10 cellular contexts compared by ENCODE assay signal in genomic region chr3:130916507-130917167, GRCh38. TPM values are rescaled to one million over a fixed set of nuclear protein-coding genes. Genes with fewer than 3 reads are reported as not detected.
DNase-seq lines count a peak whose midpoint lies in the region; ATAC-seq and TF ChIP-seq lines count a peak whose summit lies in the region.
"Had no signal": no experiment of that assay in that cellular context is flagged by ENCODE, and none has a peak within 500 bp of the region (broad histone marks: within the 10 kb centered on the region; RNA-seq: fewer than 3 reads in every experiment).

No MANE protein-coding gene starts in this region.

- H3K27ac ChIP-seq in BLaER1 treated with 17β-estradiol and CSF1 and Interleukin-3, amounts not matched to agents 10 nM and 100 nM = peak overlapping the region in 2 of 11 experiments; percentile 1 to 20; a peak in 1 of 22 replicates
- H3K27ac ChIP-seq in Karpas-422 (ENCODE audit: low read length) (peak overlapping the region; percentile 97), tibial nerve (no peak overlapping the region), testis (no peak overlapping the region)

- 70 to 80% methylated on average over 4 of the region's 4 CpGs for WGBS in tibial nerve, 2 donors
- WGBS in testis, 2 donors = 87 to 88% methylated on average over 4 of the region's 4 CpGs

- H4K20me1 ChIP-seq in BLaER1 treated with 17β-estradiol and CSF1 and Interleukin-3, amounts not matched to agents 10 nM and 100 nM = peaks cover 0 to 35% (median 12%) of the 10 kb centered on the region in 11 experiments; a peak in 11 of 22 replicates
- no peaks in the 10 kb centered on the region for H4K20me1 ChIP-seq in Karpas-422 (ENCODE audit: insufficient read depth, low read depth, low read length)

- ATAC-seq in GM18909 (IDR thresholded peaks at IDR 0.05; ENCODE audit: poor library complexity, unreplicated experiment) = peak; percentile 81
- ATAC-seq in HG02642 (IDR thresholded peaks at IDR 0.05; ENCODE audit: poor library complexity, unreplicated experiment) = peak; percentile 61
- ATAC-seq: stimulated activated naive CD8-positive, alpha-beta T cell treated with anti-CD3 and anti-CD28 coated beads, Interleukin-15, Interleukin-2, amounts not matched to agents 100 U/mL and 50 U/mL, for 24 hours had no signal

- TF ChIP-seq CTCF in tibial nerve (IDR thresholded peaks at IDR 0.05) = no peak
- no peak for TF ChIP-seq CTCF in testis (IDR thresholded peaks at IDR 0.05)

- H3K9ac ChIP-seq in BLaER1 treated with 17β-estradiol and CSF1 and Interleukin-3, amounts not matched to agents 10 nM and 100 nM = no peak overlapping the region
- peak overlapping the region; percentile 61 for H3K9ac ChIP-seq in Karpas-422 (ENCODE audit: low read length)

- H2AFZ ChIP-seq in Karpas-422 (ENCODE audit: low read length) = no peak overlapping the region

- peaks cover 36 to 48% (median 39%) of the 10 kb centered on the region in 11 experiments for H3K9me3 ChIP-seq in BLaER1 treated with 17β-estradiol and CSF1 and Interleukin-3, amounts not matched to agents 10 nM and 100 nM (replicated peaks in 1 of 11)
- H3K9me3 ChIP-seq in Karpas-422 (ENCODE audit: low read length) (no peaks in the 10 kb centered on the region), tibial nerve (peaks cover 0 to 19% (median 0%) of the 10 kb centered on the region in 4 donors), testis (no peaks in the 10 kb centered on the region)

- no peak overlapping the region for H3K4me3 ChIP-seq in BLaER1 treated with 17β-estradiol and CSF1 and Interleukin-3, amounts not matched to agents 10 nM and 100 nM
- H3K4me3 ChIP-seq in Karpas-422 (ENCODE audit: low read length) (peak overlapping the region; percentile 53), tibial nerve (no peak overlapping the region), testis (no peak overlapping the region)

- intact Hi-C loops in testis (cut with DNase I; ENCODE audit: low total_unique reads) = no loop called here

- H3K9me2 ChIP-seq in Karpas-422 (replicated peaks; ENCODE audit: insufficient read depth, low read length) = no peaks in the 10 kb centered on the region

- DNase-seq in Karpas-422 = peak; percentile 91
- no peak for DNase-seq in tibial nerve (ENCODE audit: low spot score in 2 of 2)
- no peak for DNase-seq in testis
- DNase-seq in NCI-H1092 (lab: John Stamatoyannopoulos, UW) = no peak
- no peak for DNase-seq in RKO (ENCODE audit: low spot score)
- DNase-seq: stimulated activated CD4-positive, alpha-beta T cell treated with anti-CD3 and anti-CD28 coated beads, Interleukin-15, amount 100 ng/mL, for 24 hours; stimulated activated naive CD8-positive, alpha-beta T cell treated with anti-CD3 and anti-CD28 coated beads, Interleukin-15, Interleukin-2, amounts not matched to agents 100 U/mL and 50 U/mL, for 24 hours had no signal

- H3K4me2 ChIP-seq in BLaER1 treated with 17β-estradiol and CSF1 and Interleukin-3, amounts not matched to agents 10 nM and 100 nM = peak overlapping the region; percentile 10 to 69 (median 56); a peak in 18 of 22 replicates
- peak overlapping the region; percentile 76 for H3K4me2 ChIP-seq in Karpas-422 (ENCODE audit: low read depth, low read length, poor library complexity, severe bottlenecking)

- TF ChIP-seq POLR2A in tibial nerve (IDR thresholded peaks at IDR 0.05) (no peak), testis (IDR thresholded peaks at IDR 0.05) (no peak)

- no peak for TF ChIP-seq EP300 in tibial nerve (IDR thresholded peaks at IDR 0.05)

- peaks cover 21 to 31% (median 26%) of the 10 kb centered on the region in 10 experiments for H3K4me1 ChIP-seq in BLaER1 treated with 17β-estradiol and CSF1 and Interleukin-3, amounts not matched to agents 10 nM and 100 nM
- H3K4me1 ChIP-seq in Karpas-422 (ENCODE audit: low read length) (peaks cover 66% of the 10 kb centered on the region), tibial nerve (no peaks in the 10 kb centered on the region), testis (no peaks in the 10 kb centered on the region)

- H3K79me2 ChIP-seq in Karpas-422 (ENCODE audit: low read length) = peaks cover 77% of the 10 kb centered on the region

- peaks cover 11 to 38% (median 28%) of the 10 kb centered on the region in 11 experiments; a peak in 21 of 22 replicates for H3K36me3 ChIP-seq in BLaER1 treated with 17β-estradiol and CSF1 and Interleukin-3, amounts not matched to agents 10 nM and 100 nM
- H3K36me3 ChIP-seq in Karpas-422 (ENCODE audit: insufficient read depth, low read length) (peaks cover 17% of the 10 kb centered on the region), tibial nerve (peaks cover 0 to 15% (median 0%) of the 10 kb centered on the region in 3 donors), testis (ENCODE audit: low read depth, missing control alignments) (no peaks in the 10 kb centered on the region)

- no peaks in the 10 kb centered on the region for H3K27me3 ChIP-seq in BLaER1 treated with 17β-estradiol and CSF1 and Interleukin-3, amounts not matched to agents 10 nM and 100 nM
- no peaks in the 10 kb centered on the region for H3K27me3 ChIP-seq in Karpas-422 (ENCODE audit: low read length)
- no peaks in the 10 kb centered on the region for H3K27me3 ChIP-seq in tibial nerve
- no peaks in the 10 kb centered on the region for H3K27me3 ChIP-seq in testis

RNA-seq across cellular contexts. Expression of gene ATP2C1, which starts 22.8 kb away (rescaled TPM):
- total RNA-seq in Karpas-422 (2014; rRNA removed; shearing (Covaris generic); ENCODE audit: low replicate concordance) = 133 and 179 TPM in 2 replicates
- total RNA-seq in tibial nerve = 10 to 100 TPM; 46.2 to 80.4 (median 59.8) TPM
- 100 to 1,000 TPM in 1 of 2 donors, 10 to 100 TPM in 1; 88.0 to 103 TPM for total RNA-seq in testis
- 51.0 TPM for polyA plus RNA-seq in testis (ENCODE audit: insufficient read depth, low read depth, low replicate concordance)
